In the genomic region with DNA sequence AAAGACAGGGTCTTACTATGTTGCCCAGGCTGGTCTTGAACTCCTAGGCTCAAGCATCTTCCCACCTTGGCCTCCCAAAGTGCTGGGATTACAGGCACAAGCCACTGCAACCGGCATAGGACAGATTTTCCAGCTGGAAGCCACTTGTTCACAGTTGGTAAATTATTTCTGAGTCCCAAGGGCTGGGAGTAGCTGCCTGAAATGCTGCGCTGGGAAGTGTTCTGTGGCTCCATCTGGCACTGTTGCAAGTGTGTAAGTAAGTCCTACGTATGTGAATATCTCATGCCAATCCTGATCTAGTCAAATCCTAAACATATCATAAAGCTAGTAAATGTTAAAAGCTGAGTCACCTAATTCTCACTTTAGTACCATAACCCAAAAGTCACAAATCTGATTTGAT, we compare ENCODE assay signal across 1 cellular context.
TF ChIP-seq lines count a peak whose summit lies in the region.

No MANE protein-coding gene starts in this region.

TF ChIP-seq in GM12878, 131 proteins besides CTCF, POLR2A, EP300 and RAD21:
- TF ChIP-seq MEF2A (IDR thresholded peaks at IDR 0.05; ENCODE audit: insufficient read depth, low read depth, low read length) (no peak), RELA (IDR thresholded peaks at IDR 0.05; ENCODE audit: borderline replicate concordance, partially characterized antibody) (no peak)
- TF ChIP-seq, protein P1, sequence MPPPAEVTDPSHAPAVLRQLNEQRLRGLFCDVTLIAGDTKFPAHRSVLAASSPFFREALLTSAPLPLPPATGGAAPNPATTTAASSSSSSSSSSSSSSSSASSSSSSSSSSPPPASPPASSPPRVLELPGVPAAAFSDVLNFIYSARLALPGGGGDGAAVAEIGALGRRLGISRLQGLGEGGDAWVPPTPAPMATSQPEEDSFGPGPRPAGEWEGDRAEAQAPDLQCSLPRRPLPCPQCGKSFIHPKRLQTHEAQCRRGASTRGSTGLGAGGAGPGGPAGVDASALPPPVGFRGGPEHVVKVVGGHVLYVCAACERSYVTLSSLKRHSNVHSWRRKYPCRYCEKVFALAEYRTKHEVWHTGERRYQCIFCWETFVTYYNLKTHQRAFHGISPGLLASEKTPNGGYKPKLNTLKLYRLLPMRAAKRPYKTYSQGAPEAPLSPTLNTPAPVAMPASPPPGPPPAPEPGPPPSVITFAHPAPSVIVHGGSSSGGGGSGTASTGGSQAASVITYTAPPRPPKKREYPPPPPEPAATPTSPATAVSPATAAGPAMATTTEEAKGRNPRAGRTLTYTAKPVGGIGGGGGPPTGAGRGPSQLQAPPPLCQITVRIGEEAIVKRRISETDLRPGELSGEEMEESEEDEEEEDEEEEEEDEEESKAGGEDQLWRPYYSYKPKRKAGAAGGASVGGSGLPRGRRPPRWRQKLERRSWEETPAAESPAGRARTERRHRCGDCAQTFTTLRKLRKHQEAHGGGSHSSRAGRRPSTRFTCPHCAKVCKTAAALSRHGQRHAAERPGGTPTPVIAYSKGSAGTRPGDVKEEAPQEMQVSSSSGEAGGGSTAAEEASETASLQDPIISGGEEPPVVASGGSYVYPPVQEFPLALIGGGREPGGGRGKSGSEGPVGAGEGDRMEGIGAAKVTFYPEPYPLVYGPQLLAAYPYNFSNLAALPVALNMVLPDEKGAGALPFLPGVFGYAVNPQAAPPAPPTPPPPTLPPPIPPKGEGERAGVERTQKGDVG (CRISPR knock-in tag; IDR thresholded peaks at IDR 0.05): no peak
